ENCODE assay signal across 8 cellular contexts in genomic region chr15:25849431-25849921, GRCh38. TPM values are rescaled to one million over a fixed set of nuclear protein-coding genes. Genes with fewer than 3 reads are reported as not detected.
DNase-seq lines count a peak whose midpoint lies in the region; ATAC-seq, FAIRE-seq and TF ChIP-seq lines count a peak whose summit lies in the region.

No MANE protein-coding gene starts in this region.

- H3K18ac ChIP-seq in H1 (ENCODE audit: extremely low read depth, low read length): peak overlapping the region; percentile 92

- 79% methylated on average over 7 of the region's 7 CpGs; no CpG with 5 or more reads in 1 of the 2 experiments for WGBS in H1 (ENCODE audit: extremely low coverage in 1 of 2, insufficient coverage in 1 of 2, insufficient read length in 1 of 2, insufficient replicate concordance in 2 of 2, low coverage in 1 of 2, low lambda C conversion rate in 2 of 2, missing lambda C conversion rate in 1 of 2), 2 experiments

- peaks cover 0 to 7% of the 10 kb centered on the region in 2 donors for H3K36me3 Mint-ChIP-seq in CD14-positive monocyte
- no peaks in the 10 kb centered on the region for H3K36me3 Mint-ChIP-seq in natural killer cell

- no peak for TF ChIP-seq RAD21 in H1 (IDR thresholded peaks at IDR 0.05 in 1 of 2, conservative IDR thresholded peaks at IDR 0.05 in 1 of 2; ENCODE audit: low read depth in 2 of 2, low read length in 2 of 2)

- peak overlapping the region in 1 of 4 experiments; percentile 57; a peak in 1 of 8 replicates for H3K4me3 ChIP-seq in H1 (ENCODE audit: extremely low read depth in 1 of 4, insufficient read depth in 2 of 4, low read depth in 3 of 4, low read length in 4 of 4)

- ATAC-seq in natural killer cell (no peak), HG03108 (IDR thresholded peaks at IDR 0.05; ENCODE audit: unreplicated experiment) (no peak), GM21717 (IDR thresholded peaks at IDR 0.05; ENCODE audit: unreplicated experiment) (no peak), GM21723 (IDR thresholded peaks at IDR 0.05; ENCODE audit: unreplicated experiment) (no peak)

- H3K4me1 Mint-ChIP-seq in CD14-positive monocyte: peaks cover 56% of the 10 kb centered on the region
- peaks cover 81 to 84% of the 10 kb centered on the region in 2 donors for H3K4me1 Mint-ChIP-seq in natural killer cell

- H4K8ac ChIP-seq in H1 (ENCODE audit: extremely low read depth, insufficient read depth, low read length): no peak overlapping the region

- no peak overlapping the region for H3K56ac ChIP-seq in H1 (replicated peaks; ENCODE audit: insufficient read length, low read depth, low read length)

- no peak for FAIRE-seq in H1 (lab: Jason Lieb, UNC)

- H3K9me3 ChIP-seq in H1 (ENCODE audit: insufficient read depth in 2 of 2, low read depth in 1 of 2, low read length in 1 of 2): no peaks in the 10 kb centered on the region

- no peak overlapping the region for H3K4ac ChIP-seq in H1 (replicated peaks; ENCODE audit: insufficient read length, low read depth, low read length)

- peak overlapping the region; percentile 93 to 99 (median 99) for H3K27ac Mint-ChIP-seq in CD14-positive monocyte
- peak overlapping the region; percentile 93 to 96 for H3K27ac Mint-ChIP-seq in natural killer cell

- 0 out of 2 replicates have a peak overlapping the region, but pooled peaks have one; percentile 74 for H2BK15ac ChIP-seq in H1 (ENCODE audit: low read length)

- H4K20me1 ChIP-seq in H1 (replicated peaks in 1 of 2; ENCODE audit: control insufficient read depth in 1 of 2, insufficient read depth in 2 of 2, low read length in 2 of 2): no peaks in the 10 kb centered on the region

- H3K9ac ChIP-seq in H1 (replicated peaks in 1 of 4; ENCODE audit: extremely low read depth in 1 of 4, low read depth in 3 of 4, low read length in 3 of 4): no peak overlapping the region

- no peaks in the 10 kb centered on the region for H3K79me1 ChIP-seq in H1 (ENCODE audit: low read depth, low read length)

- H2BK120ac ChIP-seq in H1 (replicated peaks; ENCODE audit: low read depth, low read length): no peak overlapping the region

- TF ChIP-seq CTCF in CD14-positive monocyte (IDR thresholded peaks at IDR 0.05) (no peak), H1 (IDR thresholded peaks at IDR 0.05; ENCODE audit: control extremely low read depth in 1 of 3, insufficient read depth in 1 of 3, low read depth in 1 of 3, low read length in 3 of 3) (no peak), natural killer cell (IDR thresholded peaks at IDR 0.05) (no peak)

- peak overlapping the region; percentile 39; the same call in 1 of the 2 replicates for H2BK5ac ChIP-seq in H1 (ENCODE audit: low read depth, low read length)

- H2BK20ac ChIP-seq in H1 (ENCODE audit: low read length): peak overlapping the region; percentile 82; the same call in 1 of the 2 replicates

- H3K14ac ChIP-seq in H1 (ENCODE audit: insufficient read length): no peak overlapping the region

- H2BK12ac ChIP-seq in H1 (ENCODE audit: low read depth, low read length): no peak overlapping the region; the same call in 1 of the 2 replicates

- H3K9me3 Mint-ChIP-seq in CD14-positive monocyte (peaks cover 0 to 4% (median 0%) of the 10 kb centered on the region in 7 donors), natural killer cell (no peaks in the 10 kb centered on the region)

- POLR2A ChIA-PET in H1 (lab: Charles Lee; ENCODE audit: partially characterized antibody): no interaction called here

- peaks cover 8 to 20% (median 15%) of the 10 kb centered on the region in 4 experiments for H3K4me1 ChIP-seq in H1 (replicated peaks in 1 of 4; ENCODE audit: control insufficient read depth in 3 of 4, insufficient read depth in 4 of 4, low read length in 3 of 4)

- 0 out of 2 replicates have a peak overlapping the region, but pooled peaks have one; percentile 5 for H2AFZ ChIP-seq in H1 (ENCODE audit: low read length)

- no peaks in the 10 kb centered on the region for H3K27me3 ChIP-seq in H1 (replicated peaks in 1 of 4; ENCODE audit: control insufficient read depth in 3 of 4, extremely low read depth in 1 of 4, insufficient read depth in 3 of 4, low read length in 3 of 4)

- H4K91ac ChIP-seq in H1 (replicated peaks; ENCODE audit: insufficient read length, low read length): no peak overlapping the region

- H3K27me3 Mint-ChIP-seq in CD14-positive monocyte (ENCODE audit: low read depth in 3 of 3): peaks cover 0 to 5% (median 0%) of the 10 kb centered on the region in 3 donors
- no peaks in the 10 kb centered on the region for H3K27me3 Mint-ChIP-seq in natural killer cell (ENCODE audit: low read depth in 2 of 2)

- no peak overlapping the region for H3K27ac ChIP-seq in H1 (ENCODE audit: low read depth, low read length)

- CTCF ChIA-PET in H1 (lab: Charles Lee; ENCODE audit: partially characterized antibody): no interaction called here

- H3K23ac ChIP-seq in H1 (ENCODE audit: insufficient read length): no peak overlapping the region

- H3K4me3 Mint-ChIP-seq in CD14-positive monocyte (peak overlapping the region; percentile 34 to 91), natural killer cell (peak overlapping the region; percentile 97)

- H2AK5ac ChIP-seq in H1 (ENCODE audit: low read depth, low read length): peak overlapping the region; percentile 17; the same call in 1 of the 2 replicates

- no peaks in the 10 kb centered on the region for H3K79me2 ChIP-seq in H1 (ENCODE audit: control insufficient read depth in 1 of 2, insufficient read depth in 2 of 2, low read length in 2 of 2)

- no peak for TF ChIP-seq EP300 in H1 (IDR thresholded peaks at IDR 0.05; ENCODE audit: borderline replicate concordance in 1 of 2, low read depth in 2 of 2, low read length in 2 of 2)

- TF ChIP-seq POLR2A in H1 (IDR thresholded peaks at IDR 0.05; ENCODE audit: control extremely low read depth in 1 of 2, low read depth in 2 of 2, low read length in 2 of 2): no peak

- peak overlapping the region; percentile 47 to 51 for H3K4me2 ChIP-seq in H1 (ENCODE audit: insufficient read depth in 1 of 2, low read depth in 2 of 2, low read length in 2 of 2)

- H3K36me3 ChIP-seq in H1 (ENCODE audit: control insufficient read depth in 2 of 4, insufficient read depth in 4 of 4, low read length in 3 of 4): no peaks in the 10 kb centered on the region

- peaks cover 9% of the 10 kb centered on the region; the same call in 1 of the 2 replicates for H3K23me2 ChIP-seq in H1 (ENCODE audit: low read depth, low read length)

- DNase-seq in CD14-positive monocyte (ENCODE audit: low spot score) (no peak), NCI-H69 (lab: John Stamatoyannopoulos, UW) (peak; percentile 38), H1 (ENCODE audit: low read depth in 1 of 2, low spot score in 2 of 2) (no peak), natural killer cell (no peak), NCI-H2227 (lab: John Stamatoyannopoulos, UW; ENCODE audit: unreplicated experiment) (no peak)

- intact Hi-C loops in CD14-positive monocyte (cut with micrococcal nuclease) (no loop called here), natural killer cell (cut with micrococcal nuclease) (loop anchor here (5.0 kb wide), 1 partner anchor 37 kb away; no protein-coding TSS in a partner anchor)

- H4K5ac ChIP-seq in H1 (ENCODE audit: insufficient read length, low read depth, low read length): no peak overlapping the region

TF ChIP-seq in H1, 55 proteins besides CTCF, POLR2A, EP300 and RAD21:
- TF ChIP-seq KDM5A (IDR thresholded peaks at IDR 0.05; ENCODE audit: low read length) (no peak), EGR1 (IDR thresholded peaks at IDR 0.05; ENCODE audit: borderline replicate concordance, low read depth, low read length) (no peak), EZH2 (IDR thresholded peaks at IDR 0.05; ENCODE audit: low read depth, low read length, severe bottlenecking) (no peak), TAF1 (IDR thresholded peaks at IDR 0.05; ENCODE audit: low read depth, low read length) (no peak), JUN (IDR thresholded peaks at IDR 0.05; ENCODE audit: low read depth, low read length) (no peak), SP4 (IDR thresholded peaks at IDR 0.05; ENCODE audit: low read length) (no peak), RFX5 (IDR thresholded peaks at IDR 0.05; ENCODE audit: borderline replicate concordance, low read depth, low read length) (no peak)
TF ChIP-seq in H1: peak in this region for 0.

RNA-seq across cellular contexts. Expression of gene ATP10A, which starts 13.7 kb away (rescaled TPM):
- polyA plus RNA-seq in CD14-positive monocyte (under 1 TPM; 0.71 to 0.92 TPM), H1 (2011; rRNA removed) (1.4 and 2.0 TPM in 2 replicates)
- 2.8 and 3.4 TPM in 2 replicates for total RNA-seq in H1 (2021; fragmentation: NEBNext Ultra II Directional; extraction: Animal tissue kit (Norgen Biotek cat#: 25700))
- 1.5 TPM for polyA plus RNA-seq in H1 (2011; cell fraction: cytosol; rRNA removed)
- 2.8 TPM for polyA plus RNA-seq in H1 (2011; cell fraction: nucleus; rRNA removed)
- 2.0 to 2.7 TPM (median 2.5 TPM) in 4 replicates for polyA plus RNA-seq in H1 (2012, experiment 1 of 2)
- 1.3 TPM for polyA plus RNA-seq in H1 (2012, experiment 2 of 2)
- 1.7 TPM for polyA plus RNA-seq in H1 (2013, experiment 1 of 2)
- 1.8 TPM for polyA plus RNA-seq in H1 (2013, experiment 2 of 2)
- 4.0 and 4.1 TPM in 2 replicates for polyA minus RNA-seq in H1 (2011; rRNA and poly(A)+ RNA removed)
- polyA minus RNA-seq in H1 (2011; cell fraction: cytosol; rRNA and poly(A)+ RNA removed): 2.3 TPM
- polyA minus RNA-seq in H1 (2011; cell fraction: nucleus; rRNA and poly(A)+ RNA removed): 3.2 TPM
- 10 to 100 TPM; 50.1 to 67.0 (median 51.2) TPM for total RNA-seq in natural killer cell

Comparison
In these comparisons a context has a peak if more than half of its experiments do, and no peak if none do; other contexts are left out.
1. RNA of gene ATP10A, which starts 13.7 kb away (total RNA-seq): 50.1 to 67.0 TPM in natural killer cell; 2.8 to 3.4 TPM in H1; every median in the first group is over 10 times any median in the second.